In the genomic region with DNA sequence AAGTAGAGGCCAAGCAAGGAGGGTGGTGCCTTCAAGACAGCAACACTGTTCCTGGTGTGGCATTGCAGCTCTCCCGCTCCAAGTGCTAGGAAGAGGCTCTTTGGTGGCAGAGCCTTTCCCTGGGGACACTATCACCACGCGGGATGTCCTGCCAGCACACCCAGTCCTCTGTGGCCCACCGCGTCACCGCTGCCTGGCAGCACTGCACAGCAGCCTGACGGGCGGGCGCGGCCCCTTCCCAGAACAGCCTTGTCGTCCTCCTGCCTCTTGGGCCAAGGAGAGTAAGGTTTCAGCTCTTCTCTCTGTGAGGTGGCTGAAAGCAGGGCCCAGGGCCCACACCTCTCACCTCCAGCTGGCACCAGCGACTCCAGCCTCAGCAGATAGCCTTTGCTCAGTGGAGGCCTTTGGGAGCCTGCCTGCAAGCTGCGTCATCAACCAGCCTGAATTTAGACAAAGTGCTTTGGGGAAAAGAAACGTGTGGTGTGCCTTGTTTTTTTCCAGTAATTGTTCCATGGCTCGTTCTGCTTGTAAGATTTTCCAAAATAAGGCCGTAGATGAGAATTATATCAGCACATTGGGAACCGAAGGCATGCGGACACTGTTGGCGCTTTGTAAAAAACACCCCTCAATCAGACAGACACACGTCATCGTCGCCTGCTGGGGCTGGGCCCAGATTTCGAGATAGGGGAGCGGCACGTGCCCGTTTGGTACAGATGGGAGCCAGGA, we compare ENCODE assay signal across 12 cellular contexts.
DNase-seq lines count a peak whose midpoint lies in the region; ATAC-seq, FAIRE-seq and TF ChIP-seq lines count a peak whose summit lies in the region.
"Had no signal": no experiment of that assay in that cellular context is flagged by ENCODE, and none has a peak within 500 bp of the region (broad histone marks: within the 10 kb centered on the region; RNA-seq: fewer than 3 reads in every experiment).

No MANE protein-coding gene starts in this region.

- H3K27ac Mint-ChIP-seq in activated naive CD8-positive, alpha-beta T cell treated with anti-CD3 and anti-CD28 coated beads, Interleukin-2, amount 50 U/mL, for 24 hours: no peak overlapping the region

- H3K27ac ChIP-seq in A549 (peak overlapping the region in 1 of 2 experiments; percentile 55; a peak in 4 of 6 replicates), RWPE1 (peak overlapping the region; percentile 15), prostate gland (peak overlapping the region; percentile 51 to 54), small intestine (ENCODE audit: low read depth in 1 of 2, low read length in 1 of 2) (peak overlapping the region in 1 of 2 donors; percentile 51)

- no peaks in the 10 kb centered on the region for H3K27me3 Mint-ChIP-seq in activated naive CD8-positive, alpha-beta T cell treated with anti-CD3 and anti-CD28 coated beads, Interleukin-2, amount 50 U/mL, for 24 hours

- H3K9me3 Mint-ChIP-seq in activated naive CD8-positive, alpha-beta T cell treated with anti-CD3 and anti-CD28 coated beads, Interleukin-2, amount 50 U/mL, for 24 hours: no peaks in the 10 kb centered on the region

- WGBS in A549 (ENCODE audit: missing lambda C conversion rate): 94% methylated on average over 26 of the region's 26 CpGs
- WGBS in prostate gland: 84% methylated on average over 26 of the region's 26 CpGs
- WGBS in small intestine, 3 donors: 83 to 94% (median 94%) methylated on average over 23 to 26 of the region's 26 CpGs

- DNase-seq in A549 (ENCODE audit: low read depth in 1 of 2, low spot score in 1 of 2) (no peak), RWPE1 (ENCODE audit: low spot score) (no peak), fibroblast of the aortic adventitia (ENCODE audit: low read depth) (peak; percentile 94), prostate gland (ENCODE audit: low spot score) (no peak), small intestine (no peak)
- DNase-seq in activated naive CD8-positive, alpha-beta T cell treated with anti-CD3 and anti-CD28 coated beads, Interleukin-2, amount 50 U/mL, for 24 hours: no peak
- DNase-seq: activated naive CD4-positive, alpha-beta T cell treated with anti-CD3 and anti-CD28 coated beads, Interleukin-2, amount 50 U/mL, for 16 hours; SIG-M5 had no signal

- no peak overlapping the region for H3K4me2 ChIP-seq in A549

- no peak for TF ChIP-seq RAD21 in A549 (conservative IDR thresholded peaks at IDR 0.05 in 1 of 2, IDR thresholded peaks at IDR 0.05 in 1 of 2)

- peak; percentile 13 for FAIRE-seq in A549 (lab: Jason Lieb, UNC)
- FAIRE-seq in small intestine (lab: Jason Lieb, UNC): no peak
- FAIRE-seq: islet of Langerhans had no signal

- H3K4me1 Mint-ChIP-seq in activated naive CD8-positive, alpha-beta T cell treated with anti-CD3 and anti-CD28 coated beads, Interleukin-2, amount 50 U/mL, for 24 hours: peaks cover 18% of the 10 kb centered on the region

- peaks cover 12% of the 10 kb centered on the region for H3K36me3 Mint-ChIP-seq in activated naive CD8-positive, alpha-beta T cell treated with anti-CD3 and anti-CD28 coated beads, Interleukin-2, amount 50 U/mL, for 24 hours (ENCODE audit: low read depth)

- H3K27me3 ChIP-seq in prostate gland (replicated peaks; ENCODE audit: insufficient read depth) (no peaks in the 10 kb centered on the region), small intestine (ENCODE audit: control insufficient read depth in 2 of 2, insufficient read depth in 2 of 2, low read length in 2 of 2) (no peaks in the 10 kb centered on the region)

- no peak for ATAC-seq in A549
- no peak for ATAC-seq in HG03460 (IDR thresholded peaks at IDR 0.05; ENCODE audit: unreplicated experiment)
- no peak for ATAC-seq in HG03135 (IDR thresholded peaks at IDR 0.05; ENCODE audit: unreplicated experiment)
- ATAC-seq in activated naive CD8-positive, alpha-beta T cell treated with anti-CD3 and anti-CD28 coated beads, Interleukin-2, amount 50 U/mL, for 24 hours: no peak

- TF ChIP-seq CTCF in A549 (IDR thresholded peaks at IDR 0.05) (no peak), RWPE1 (conservative IDR thresholded peaks at IDR 0.05; ENCODE audit: low read depth) (no peak), fibroblast of the aortic adventitia (IDR thresholded peaks at IDR 0.05; ENCODE audit: insufficient read depth, low read length) (no peak), prostate gland (IDR thresholded peaks at IDR 0.05) (no peak)

- H3K36me3 ChIP-seq in prostate gland (no peaks in the 10 kb centered on the region), small intestine (ENCODE audit: control insufficient read depth in 2 of 2, insufficient read depth in 2 of 2, low read length in 2 of 2) (peaks cover 10 to 13% of the 10 kb centered on the region in 2 donors)

- POLR2A ChIA-PET in A549 (lab: Yijun Ruan, JAX) (no interaction called here), RWPE1 (lab: Yijun Ruan, JAX; ENCODE audit: low non-redundant PET) (no interaction called here)

- intact Hi-C loops in prostate gland (cut with DNase I): loop anchor here (5.0 to 10.0 kb wide), 3 partner anchors 52 to 305 kb away; partner anchors contain the start of gene SMAD3

- TF ChIP-seq EP300 in A549 (IDR thresholded peaks at IDR 0.05): no peak

- H3K4me1 ChIP-seq in A549 (peaks cover 59% of the 10 kb centered on the region), prostate gland (replicated peaks) (peaks cover 25% of the 10 kb centered on the region), small intestine (ENCODE audit: control insufficient read depth in 2 of 2, insufficient read depth in 1 of 2, low read depth in 1 of 2, low read length in 1 of 2) (peaks cover 0 to 8% of the 10 kb centered on the region in 2 donors)
- H3K4me1 ChIP-seq: HAP-1 had no signal

- TF ChIP-seq POLR2A in A549 (IDR thresholded peaks at IDR 0.05; ENCODE audit: low read length) (no peak), prostate gland (IDR thresholded peaks at IDR 0.05) (no peak)

- H3K9me3 ChIP-seq in A549 (no peaks in the 10 kb centered on the region), prostate gland (no peaks in the 10 kb centered on the region), small intestine (ENCODE audit: control insufficient read depth, low read depth) (no peaks in the 10 kb centered on the region)
- H3K9me3 ChIP-seq: HAP-1 had no signal

- no peak overlapping the region for H3K4me3 ChIP-seq in A549
- no peak overlapping the region for H3K4me3 ChIP-seq in fibroblast of the aortic adventitia (ENCODE audit: low read depth, low read length)
- no peak overlapping the region for H3K4me3 ChIP-seq in prostate gland
- H3K4me3 ChIP-seq in small intestine (ENCODE audit: low read depth in 1 of 2, low read length in 2 of 2): no peak overlapping the region
- H3K4me3 ChIP-seq: HAP-1 had no signal

- CTCF ChIA-PET in A549 (lab: Yijun Ruan, JAX) (interaction anchor here (0.9 to 2.0 kb wide), 3 partner anchors 9 to 50 kb away, joined by 3 to 7 read pairs (median 5); no protein-coding TSS in a partner anchor), RWPE1 (lab: Yijun Ruan, JAX) (no interaction called here)

- H3K4me3 Mint-ChIP-seq in activated naive CD8-positive, alpha-beta T cell treated with anti-CD3 and anti-CD28 coated beads, Interleukin-2, amount 50 U/mL, for 24 hours: no peak overlapping the region

TF ChIP-seq in A549, 52 proteins besides CTCF, POLR2A, EP300 and RAD21:
- TF ChIP-seq HOXA7 (CRISPR knock-in tag; IDR thresholded peaks at IDR 0.05): no peak
- no peak for TF ChIP-seq HOXB5 (CRISPR knock-in tag; IDR thresholded peaks at IDR 0.05)
- no peak for TF ChIP-seq HEYL (CRISPR knock-in tag; IDR thresholded peaks at IDR 0.05)
- no peak for TF ChIP-seq TP53 (CRISPR knock-in tag; IDR thresholded peaks at IDR 0.05)
- TF ChIP-seq CBX2 (IDR thresholded peaks at IDR 0.05; ENCODE audit: borderline replicate concordance, low read depth): no peak
- TF ChIP-seq FOSB (CRISPR knock-in tag; IDR thresholded peaks at IDR 0.05): no peak
- TF ChIP-seq MYC (IDR thresholded peaks at IDR 0.05; ENCODE audit: borderline replicate concordance, low read length): no peak
- TF ChIP-seq MAX (IDR thresholded peaks at IDR 0.05): no peak
- TF ChIP-seq CHD2 (IDR thresholded peaks at IDR 0.05; ENCODE audit: low read length, partially characterized antibody): no peak
- TF ChIP-seq FOSL2 (IDR thresholded peaks at IDR 0.05): no peak
- TF ChIP-seq FOSL2 (CRISPR knock-in tag; IDR thresholded peaks at IDR 0.05): no peak
- TF ChIP-seq FOXS1 (CRISPR knock-in tag; IDR thresholded peaks at IDR 0.05): no peak
- TF ChIP-seq CEBPB (IDR thresholded peaks at IDR 0.05): no peak
- no peak for TF ChIP-seq HMGXB4 (CRISPR knock-in tag; IDR thresholded peaks at IDR 0.05; ENCODE audit: borderline replicate concordance)
